Comparison of ENCODE assay signal across 1 cellular context in genomic region chr15:63797103-63797502, GRCh38.
TF ChIP-seq lines count a peak whose summit lies in the region.

No MANE protein-coding gene starts in this region.

TF ChIP-seq in K562, 482 proteins besides CTCF, POLR2A, EP300 and RAD21 (continued from another document):
- 0 out of 2 replicates have a peak, but pooled peaks have one; percentile 3 for TF ChIP-seq HMBOX1 (IDR thresholded peaks at IDR 0.05)
